ENCODE assay signal across 8 cellular contexts in genomic region chr5:34959323-34959722, GRCh38. TPM values are rescaled to one million over a fixed set of nuclear protein-coding genes. Genes with fewer than 3 reads are reported as not detected.
DNase-seq lines count a peak whose midpoint lies in the region; ATAC-seq and TF ChIP-seq lines count a peak whose summit lies in the region.

No MANE protein-coding gene starts in this region.

- H3K4me1 Mint-ChIP-seq in activated CD8-positive, alpha-beta T cell treated with anti-CD3 and anti-CD28 coated beads for 36 hours (ENCODE audit: low read depth): peaks cover 17% of the 10 kb centered on the region
- H3K4me1 Mint-ChIP-seq in stimulated activated memory B cell treated with anti-CD40 and anti-IgM and Interleukin-4, amounts not matched to agents 10 μg/mL and 1 μg/mL and 100 μg/mL, for 72 hours: peaks cover 11% of the 10 kb centered on the region

- ATAC-seq in HG02938 (IDR thresholded peaks at IDR 0.05; ENCODE audit: unreplicated experiment): peak; percentile 93
- ATAC-seq in activated CD8-positive, alpha-beta T cell treated with anti-CD3 and anti-CD28 coated beads for 36 hours: peak; percentile 83
- peak; percentile 93 for ATAC-seq in stimulated activated memory B cell treated with anti-CD40 and anti-IgM and Interleukin-4, amounts not matched to agents 10 μg/mL and 1 μg/mL and 100 μg/mL, for 72 hours
- ATAC-seq in psoas muscle: no peak

- H3K27me3 ChIP-seq in psoas muscle (ENCODE audit: insufficient read depth in 3 of 3, low read length in 2 of 3) (no peaks in the 10 kb centered on the region), testis (no peaks in the 10 kb centered on the region)

- peaks cover 8% of the 10 kb centered on the region for H3K36me3 Mint-ChIP-seq in activated CD8-positive, alpha-beta T cell treated with anti-CD3 and anti-CD28 coated beads for 36 hours (ENCODE audit: low read depth)
- H3K36me3 Mint-ChIP-seq in stimulated activated memory B cell treated with anti-CD40 and anti-IgM and Interleukin-4, amounts not matched to agents 10 μg/mL and 1 μg/mL and 100 μg/mL, for 72 hours: peaks cover 17% of the 10 kb centered on the region

- H3K4me1 ChIP-seq in psoas muscle: no peaks in the 10 kb centered on the region
- no peaks in the 10 kb centered on the region for H3K4me1 ChIP-seq in testis

- H3K27ac ChIP-seq in psoas muscle (no peak overlapping the region), testis (no peak overlapping the region)

- TF ChIP-seq CTCF in activated CD8-positive, alpha-beta T cell treated with anti-CD3 and anti-CD28 coated beads for 36 hours (IDR thresholded peaks at IDR 0.05): no peak
- TF ChIP-seq CTCF in psoas muscle (IDR thresholded peaks at IDR 0.05) (no peak), testis (IDR thresholded peaks at IDR 0.05) (no peak)

- CTCF ChIA-PET in activated CD8-positive, alpha-beta T cell treated with anti-CD3 and anti-CD28 coated beads for 36 hours (lab: Charles Lee): interaction anchor here (1.3 to 5.2 kb wide), 3 partner anchors 15 to 43 kb away, joined by 5 to 41 read pairs (median 7); no protein-coding TSS in a partner anchor

- DNase-seq in stimulated activated CD4-positive, alpha-beta T cell treated with anti-CD3 and anti-CD28 coated beads, Interleukin-1b, Interleukin-23, amount 100 ng/mL, for 48 hours: peak; percentile 6
- DNase-seq in stimulated activated CD4-positive, alpha-beta T cell treated with anti-CD3 and anti-CD28 coated beads, Interleukin-4, amount 100 ng/mL, for 4 hours: no peak
- peak; percentile 19 for DNase-seq in activated CD8-positive, alpha-beta T cell treated with anti-CD3 and anti-CD28 coated beads for 36 hours
- DNase-seq in psoas muscle: no peak
- DNase-seq in OCI-M2 (lab: John Stamatoyannopoulos, UW; ENCODE audit: unreplicated experiment): no peak
- DNase-seq in testis: no peak

- H3K27ac Mint-ChIP-seq in activated CD8-positive, alpha-beta T cell treated with anti-CD3 and anti-CD28 coated beads for 36 hours: peak overlapping the region; percentile 2
- peak overlapping the region; percentile 26 for H3K27ac Mint-ChIP-seq in stimulated activated memory B cell treated with anti-CD40 and anti-IgM and Interleukin-4, amounts not matched to agents 10 μg/mL and 1 μg/mL and 100 μg/mL, for 72 hours

- no peak for TF ChIP-seq POLR2A in testis (IDR thresholded peaks at IDR 0.05)

- POLR2A ChIA-PET in activated CD8-positive, alpha-beta T cell treated with anti-CD3 and anti-CD28 coated beads for 36 hours (lab: Charles Lee): interaction anchor here (1.2 kb wide), 1 partner anchor 7 kb away, joined by 4 read pairs; no protein-coding TSS in a partner anchor

- no peak overlapping the region for H3K4me3 ChIP-seq in psoas muscle
- no peak overlapping the region for H3K4me3 ChIP-seq in testis

- no peaks in the 10 kb centered on the region for H3K27me3 Mint-ChIP-seq in activated CD8-positive, alpha-beta T cell treated with anti-CD3 and anti-CD28 coated beads for 36 hours
- no peaks in the 10 kb centered on the region for H3K27me3 Mint-ChIP-seq in stimulated activated memory B cell treated with anti-CD40 and anti-IgM and Interleukin-4, amounts not matched to agents 10 μg/mL and 1 μg/mL and 100 μg/mL, for 72 hours

- H3K36me3 ChIP-seq in psoas muscle (ENCODE audit: insufficient read depth in 1 of 2, low read depth in 1 of 2) (peaks cover 0 to 29% of the 10 kb centered on the region in 2 donors), testis (ENCODE audit: low read depth, missing control alignments) (no peaks in the 10 kb centered on the region)

- 81 to 95% (median 87%) methylated on average over 1 of the region's 1 CpG for WGBS in psoas muscle, 3 donors
- WGBS in testis, 2 donors: 89 to 91% methylated on average over 1 of the region's 1 CpG

- no peak overlapping the region for H3K4me3 Mint-ChIP-seq in activated CD8-positive, alpha-beta T cell treated with anti-CD3 and anti-CD28 coated beads for 36 hours
- H3K4me3 Mint-ChIP-seq in stimulated activated memory B cell treated with anti-CD40 and anti-IgM and Interleukin-4, amounts not matched to agents 10 μg/mL and 1 μg/mL and 100 μg/mL, for 72 hours: no peak overlapping the region

- no peaks in the 10 kb centered on the region for H3K9me3 ChIP-seq in psoas muscle
- no peaks in the 10 kb centered on the region for H3K9me3 ChIP-seq in testis

- H3K9me3 Mint-ChIP-seq in activated CD8-positive, alpha-beta T cell treated with anti-CD3 and anti-CD28 coated beads for 36 hours: no peaks in the 10 kb centered on the region
- H3K9me3 Mint-ChIP-seq in stimulated activated memory B cell treated with anti-CD40 and anti-IgM and Interleukin-4, amounts not matched to agents 10 μg/mL and 1 μg/mL and 100 μg/mL, for 72 hours: no peaks in the 10 kb centered on the region

- intact Hi-C loops in activated CD8-positive, alpha-beta T cell treated with anti-CD3 and anti-CD28 coated beads for 36 hours (cut with micrococcal nuclease): no loop called here
- intact Hi-C loops in psoas muscle (cut with DNase I) (no loop called here), testis (cut with DNase I; ENCODE audit: low total_unique reads) (no loop called here)

RNA-seq across cellular contexts. Expression of gene DNAJC21, which starts 30.0 kb away (rescaled TPM):
- 10 to 100 TPM; 48.3 to 51.8 TPM for total RNA-seq in activated CD8-positive, alpha-beta T cell treated with anti-CD3 and anti-CD28 coated beads for 36 hours
- total RNA-seq in psoas muscle (100 to 1,000 TPM in 1 of 4 donors, 10 to 100 TPM in 3; 58.4 to 113 (median 67.2) TPM), testis (10 to 100 TPM; 58.3 to 75.4 TPM)
- polyA plus RNA-seq in psoas muscle (10 to 100 TPM; 49.3 to 86.2 (median 52.8) TPM), testis (ENCODE audit: insufficient read depth, low read depth, low replicate concordance) (63.0 TPM)

RNA-seq across cellular contexts. Expression of gene BRIX1, which starts 43.8 kb away (rescaled TPM):
- total RNA-seq in activated CD8-positive, alpha-beta T cell treated with anti-CD3 and anti-CD28 coated beads for 36 hours: 10 to 100 TPM; 77.3 to 78.8 TPM
- total RNA-seq in psoas muscle (10 to 100 TPM; 11.3 to 22.2 (median 20.0) TPM), testis (10 to 100 TPM; 23.2 to 25.0 TPM)
- polyA plus RNA-seq in psoas muscle (10 to 100 TPM; 14.5 to 36.8 (median 25.4) TPM), testis (ENCODE audit: insufficient read depth, low read depth, low replicate concordance) (18.4 TPM)

RNA-seq across cellular contexts. Expression of gene RAD1, which starts 44.0 kb away (rescaled TPM):
- total RNA-seq in activated CD8-positive, alpha-beta T cell treated with anti-CD3 and anti-CD28 coated beads for 36 hours: 10 to 100 TPM; 37.9 to 39.2 TPM
- total RNA-seq in psoas muscle (10 to 100 TPM; 16.6 to 20.0 (median 18.2) TPM), testis (10 to 100 TPM; 45.5 to 45.7 TPM)
- polyA plus RNA-seq in psoas muscle (10 to 100 TPM; 15.8 to 43.1 (median 18.0) TPM), testis (ENCODE audit: insufficient read depth, low read depth, low replicate concordance) (41.4 TPM)

Comparison
In these comparisons a context has a peak if more than half of its experiments do, and no peak if none do; other contexts are left out.
1. DNase-seq: peak in stimulated activated CD4-positive, alpha-beta T cell treated with anti-CD3 and anti-CD28 coated beads, Interleukin-1b, Interleukin-23, amount 100 ng/mL, for 48 hours (single experiment) and activated CD8-positive, alpha-beta T cell treated with anti-CD3 and anti-CD28 coated beads for 36 hours (single experiment); none in stimulated activated CD4-positive, alpha-beta T cell treated with anti-CD3 and anti-CD28 coated beads, Interleukin-4, amount 100 ng/mL, for 4 hours (0 of 2), psoas muscle (0 of 2), OCI-M2 (single experiment) and testis (single experiment).
2. ATAC-seq: peak in HG02938 (single experiment), activated CD8-positive, alpha-beta T cell treated with anti-CD3 and anti-CD28 coated beads for 36 hours (single experiment) and stimulated activated memory B cell treated with anti-CD40 and anti-IgM and Interleukin-4, amounts not matched to agents 10 μg/mL and 1 μg/mL and 100 μg/mL, for 72 hours (single experiment); none in psoas muscle (0 of 4).